In genomic region chr2:46029332-46029811, GRCh38 we compare ENCODE assay signal across 9 cellular contexts.
DNase-seq lines count a peak whose midpoint lies in the region; ATAC-seq and TF ChIP-seq lines count a peak whose summit lies in the region.
"Had no signal": no experiment of that assay in that cellular context is flagged by ENCODE, and none has a peak within 500 bp of the region (broad histone marks: within the 10 kb centered on the region; RNA-seq: fewer than 3 reads in every experiment).

No MANE protein-coding gene starts in this region.

- intact Hi-C loops in PC-9 (cut with micrococcal nuclease; ENCODE audit: unreplicated experiment), result no loop called here

- H3K9me2 ChIP-seq in PC-9 (ENCODE audit: insufficient read depth), result no peaks in the 10 kb centered on the region

- H3K4me2 ChIP-seq in PC-9, result no peak overlapping the region

- H3K9me3 ChIP-seq in PC-9 (ENCODE audit: insufficient read depth, low read depth), result no peaks in the 10 kb centered on the region
- H3K9me3 ChIP-seq: tibial artery had no signal

- H3K4me1 ChIP-seq in PC-9 (replicated peaks; ENCODE audit: insufficient read depth), result peaks cover 21% of the 10 kb centered on the region

- peaks cover 11% of the 10 kb centered on the region; the same call in 1 of the 2 replicates for H3F3A ChIP-seq in PC-9 (ENCODE audit: insufficient read depth, low read depth)

- no peaks in the 10 kb centered on the region for H3K79me2 ChIP-seq in PC-9 (ENCODE audit: low read depth)

- no TSS peak for BruUV-seq in PC-9 (replicated peaks; lab: Mats Ljungman, UMichigan)

- POLR2A ChIA-PET in PC-9 (lab: Charles Lee; ENCODE audit: unreplicated experiment), result interaction anchor here (0.6 to 0.7 kb wide), 3 partner anchors 9 to 371 kb away, joined by 4 to 6 read pairs (median 5); no protein-coding TSS in a partner anchor

- peak; percentile 51; the same call in 1 of the 2 replicates for TF ChIP-seq CTCF in PC-9 (conservative IDR thresholded peaks at IDR 0.05)

- no peak for ATAC-seq in GM19467 (IDR thresholded peaks at IDR 0.05; ENCODE audit: unreplicated experiment)

- no peaks in the 10 kb centered on the region for H3K36me3 ChIP-seq in PC-9 (ENCODE audit: low read depth)
- H3K36me3 ChIP-seq: tibial artery had no signal

- DNase-seq in NCI-H146 (lab: John Stamatoyannopoulos, UW) (peak; percentile 15), NCI-H146 treated with DMSO at 0.1 percent for 48 hours (lab: John Stamatoyannopoulos, UW; ENCODE audit: unreplicated experiment) (no peak), PC-9 (peak; percentile 12 to 78), fibroblast of peridontal ligament (ENCODE audit: extremely low read depth) (peak; percentile 84), renal cortical epithelial cell (ENCODE audit: low read depth) (peak; percentile 90), retina (no peak), NCI-H187 (lab: John Stamatoyannopoulos, UW) (no peak)
- DNase-seq: tibial artery had no signal

- H3K4me3 ChIP-seq in PC-9, result no peak overlapping the region
- H3K4me3 ChIP-seq: tibial artery had no signal

- no peak overlapping the region for H3K27ac ChIP-seq in PC-9
- H3K27ac ChIP-seq: tibial artery had no signal

- no peaks in the 10 kb centered on the region for H3K27me3 ChIP-seq in PC-9 (ENCODE audit: insufficient read depth, low read depth)
- H3K27me3 ChIP-seq: tibial artery had no signal

- CTCF ChIA-PET in PC-9 (lab: Charles Lee), result interaction anchor here (0.6 kb wide), 1 partner anchor 66 kb away, joined by 5 read pairs; no protein-coding TSS in a partner anchor

- no peaks in the 10 kb centered on the region for H4K20me1 ChIP-seq in PC-9 (ENCODE audit: insufficient read depth)

- no peak overlapping the region for H2AFZ ChIP-seq in PC-9

Comparison
In these comparisons a context has a peak if more than half of its experiments do, and no peak if none do; other contexts are left out.
1. DNase-seq: peak in NCI-H146 (single experiment), PC-9 (2 of 2), fibroblast of peridontal ligament (single experiment) and renal cortical epithelial cell (single experiment); none in NCI-H146 treated with DMSO at 0.1 percent for 48 hours (single experiment), retina (single experiment) and NCI-H187 (0 of 2).